Comparison of ENCODE assay signal across 1 cellular context in the genomic region with DNA sequence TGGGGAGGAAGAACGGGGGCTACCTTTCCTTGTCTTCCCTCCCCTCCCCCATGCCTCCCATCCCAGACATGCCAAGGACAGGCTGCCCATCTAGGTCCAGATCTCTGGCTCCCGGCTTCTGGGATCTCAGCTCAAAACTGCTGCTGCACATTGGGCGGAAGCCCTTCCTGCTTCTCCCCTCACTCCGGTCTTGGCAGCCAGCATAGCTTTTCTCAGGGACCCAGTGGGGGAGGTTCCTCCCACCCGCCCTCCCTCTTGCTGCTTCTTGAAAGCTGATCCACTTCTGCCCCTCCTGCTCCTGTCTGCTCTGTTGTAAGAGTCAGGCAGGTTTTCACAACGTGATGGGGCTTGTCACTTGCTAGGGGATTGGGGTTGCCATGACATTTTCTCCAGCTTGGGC.
TF ChIP-seq lines count a peak whose summit lies in the region.

No MANE protein-coding gene starts in this region.

TF ChIP-seq in WTC11, 78 proteins besides CTCF, POLR2A, EP300 and RAD21 (continued from another document):
- TF ChIP-seq, protein P1, sequence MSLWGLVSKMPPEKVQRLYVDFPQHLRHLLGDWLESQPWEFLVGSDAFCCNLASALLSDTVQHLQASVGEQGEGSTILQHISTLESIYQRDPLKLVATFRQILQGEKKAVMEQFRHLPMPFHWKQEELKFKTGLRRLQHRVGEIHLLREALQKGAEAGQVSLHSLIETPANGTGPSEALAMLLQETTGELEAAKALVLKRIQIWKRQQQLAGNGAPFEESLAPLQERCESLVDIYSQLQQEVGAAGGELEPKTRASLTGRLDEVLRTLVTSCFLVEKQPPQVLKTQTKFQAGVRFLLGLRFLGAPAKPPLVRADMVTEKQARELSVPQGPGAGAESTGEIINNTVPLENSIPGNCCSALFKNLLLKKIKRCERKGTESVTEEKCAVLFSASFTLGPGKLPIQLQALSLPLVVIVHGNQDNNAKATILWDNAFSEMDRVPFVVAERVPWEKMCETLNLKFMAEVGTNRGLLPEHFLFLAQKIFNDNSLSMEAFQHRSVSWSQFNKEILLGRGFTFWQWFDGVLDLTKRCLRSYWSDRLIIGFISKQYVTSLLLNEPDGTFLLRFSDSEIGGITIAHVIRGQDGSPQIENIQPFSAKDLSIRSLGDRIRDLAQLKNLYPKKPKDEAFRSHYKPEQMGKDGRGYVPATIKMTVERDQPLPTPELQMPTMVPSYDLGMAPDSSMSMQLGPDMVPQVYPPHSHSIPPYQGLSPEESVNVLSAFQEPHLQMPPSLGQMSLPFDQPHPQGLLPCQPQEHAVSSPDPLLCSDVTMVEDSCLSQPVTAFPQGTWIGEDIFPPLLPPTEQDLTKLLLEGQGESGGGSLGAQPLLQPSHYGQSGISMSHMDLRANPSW (CRISPR knock-in tag; conservative IDR thresholded peaks at IDR 0.05; ENCODE audit: low read depth) = no peak
